1 cellular context compared by ENCODE assay signal in the genomic region with DNA sequence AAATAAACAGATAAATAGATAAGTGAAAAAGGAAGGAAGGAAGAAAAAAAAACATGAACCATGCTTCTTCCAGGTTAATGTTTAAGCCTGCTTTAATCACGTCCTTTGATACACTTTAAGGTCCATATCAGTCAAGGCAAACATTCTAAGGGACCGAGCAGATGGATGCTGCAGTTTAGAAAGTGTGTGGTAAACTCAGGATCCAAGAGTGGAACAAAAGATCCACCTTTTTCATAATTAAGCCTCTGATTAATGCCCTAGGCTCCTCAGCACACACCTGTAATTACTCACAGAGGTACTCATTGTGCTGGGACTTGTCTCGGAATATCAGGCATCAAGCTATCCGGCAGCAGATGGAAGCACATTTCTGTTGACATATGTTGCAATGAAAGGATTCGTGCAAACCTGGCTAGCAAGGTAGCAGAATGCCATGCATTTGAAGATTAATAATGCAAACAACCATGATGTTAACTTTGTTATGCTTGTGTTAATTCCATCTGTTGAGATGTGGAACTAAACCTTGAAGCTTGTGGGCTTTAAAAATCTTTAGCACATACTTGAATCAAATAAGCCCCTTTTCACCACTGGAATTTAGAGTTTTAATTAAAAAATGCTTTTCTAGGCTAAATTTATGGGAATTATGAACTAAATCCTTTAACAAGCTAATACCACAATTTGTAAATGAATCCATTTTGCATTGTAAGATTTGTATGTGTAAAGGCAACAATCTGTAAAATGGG.
TF ChIP-seq lines count a peak whose summit lies in the region.

No MANE protein-coding gene starts in this region.

TF ChIP-seq in A549, 52 proteins besides CTCF, POLR2A, EP300 and RAD21 (continued from another document):
- TF ChIP-seq ZFP36 (IDR thresholded peaks at IDR 0.05; ENCODE audit: borderline replicate concordance, partially characterized antibody) (no peak), CEBPB (IDR thresholded peaks at IDR 0.05) (no peak), CHD4 (IDR thresholded peaks at IDR 0.05; ENCODE audit: borderline replicate concordance) (no peak), ESRRA (IDR thresholded peaks at IDR 0.05; ENCODE audit: borderline replicate concordance, low read length) (no peak)
- TF ChIP-seq, protein P1, sequence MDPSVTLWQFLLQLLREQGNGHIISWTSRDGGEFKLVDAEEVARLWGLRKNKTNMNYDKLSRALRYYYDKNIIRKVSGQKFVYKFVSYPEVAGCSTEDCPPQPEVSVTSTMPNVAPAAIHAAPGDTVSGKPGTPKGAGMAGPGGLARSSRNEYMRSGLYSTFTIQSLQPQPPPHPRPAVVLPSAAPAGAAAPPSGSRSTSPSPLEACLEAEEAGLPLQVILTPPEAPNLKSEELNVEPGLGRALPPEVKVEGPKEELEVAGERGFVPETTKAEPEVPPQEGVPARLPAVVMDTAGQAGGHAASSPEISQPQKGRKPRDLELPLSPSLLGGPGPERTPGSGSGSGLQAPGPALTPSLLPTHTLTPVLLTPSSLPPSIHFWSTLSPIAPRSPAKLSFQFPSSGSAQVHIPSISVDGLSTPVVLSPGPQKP (IDR thresholded peaks at IDR 0.05; ENCODE audit: low read depth, low read length) = no peak
TF ChIP-seq in A549: peak in this region for 0.
